ENCODE assay signal across 9 cellular contexts in the genomic region with DNA sequence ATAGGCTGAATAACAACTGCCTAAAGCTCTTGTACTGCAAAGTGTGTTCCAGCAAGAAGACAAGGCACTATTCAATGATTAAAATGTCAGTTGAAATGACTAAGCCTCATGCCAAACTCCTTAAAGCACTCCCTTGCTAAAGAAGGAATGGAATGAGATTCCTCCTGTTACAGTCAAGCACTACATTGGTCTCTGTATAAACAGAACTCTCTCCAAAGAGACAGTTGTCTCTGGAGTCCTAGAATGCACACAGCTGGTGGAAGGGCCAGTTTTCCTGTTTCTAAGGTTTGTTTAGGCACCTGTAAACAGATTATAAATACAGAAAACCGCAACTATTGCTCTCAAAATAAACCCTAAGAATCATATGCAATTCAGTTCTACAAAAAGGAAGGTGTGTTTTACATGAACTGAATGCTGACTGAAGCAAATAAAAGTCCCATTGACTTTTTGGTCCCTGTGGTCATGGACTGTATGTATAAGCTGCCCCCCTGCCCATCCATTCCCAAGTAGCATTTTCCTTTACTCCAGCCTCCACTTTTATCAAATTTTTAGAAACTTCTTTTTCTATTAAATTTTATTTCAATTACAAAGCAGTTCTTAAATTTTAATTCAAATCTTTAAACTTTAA. TPM values are rescaled to one million over a fixed set of nuclear protein-coding genes. Genes with fewer than 3 reads are reported as not detected.
DNase-seq lines count a peak whose midpoint lies in the region; ATAC-seq, FAIRE-seq and TF ChIP-seq lines count a peak whose summit lies in the region.
"Had no signal": no experiment of that assay in that cellular context is flagged by ENCODE, and none has a peak within 500 bp of the region (broad histone marks: within the 10 kb centered on the region; RNA-seq: fewer than 3 reads in every experiment).

No MANE protein-coding gene starts in this region.

- FAIRE-seq in bronchial epithelial cell (lab: Jason Lieb, UNC) (peak; percentile 83), urothelium cell line (lab: Jason Lieb, UNC) (peak; percentile 73)

- intact Hi-C loops in left colon (cut with DNase I, micrococcal nuclease), result no loop called here
- intact Hi-C loops in vagina (cut with DNase I), result no loop called here

- H3K27ac ChIP-seq in vagina, result no peak overlapping the region

- H3K4me1 ChIP-seq in vagina, result no peaks in the 10 kb centered on the region

- H3K36me3 ChIP-seq in bronchial epithelial cell (ENCODE audit: control insufficient read depth, insufficient read depth, low read length), result peaks cover 3% of the 10 kb centered on the region
- no peaks in the 10 kb centered on the region for H3K36me3 ChIP-seq in vagina

- no peak overlapping the region for H3K4me3 ChIP-seq in bronchial epithelial cell (ENCODE audit: low read depth, low read length)
- H3K4me3 ChIP-seq in vagina, result no peak overlapping the region

- DNase-seq in HT1080 (ENCODE audit: low read depth), result peak; percentile 90
- peak; percentile 77 for DNase-seq in bronchial epithelial cell (ENCODE audit: low read depth)
- DNase-seq in left colon, result no peak
- peak; percentile 49 for DNase-seq in urothelium cell line (ENCODE audit: low spot score)
- DNase-seq in amygdala (lab: John Stamatoyannopoulos, UW), result no peak
- no peak for DNase-seq in NCI-H82 treated with DMSO at 0.1 percent for 48 hours (lab: John Stamatoyannopoulos, UW; ENCODE audit: unreplicated experiment)
- DNase-seq in vagina (ENCODE audit: extremely low spot score in 2 of 2), result no peak
- DNase-seq: NCI-H187 treated with DMSO at 0.1 percent for 48 hours, T-helper 9 cell had no signal

- peak; percentile 54 for ATAC-seq in left colon

- H3K27me3 ChIP-seq in bronchial epithelial cell (ENCODE audit: control insufficient read depth, insufficient read depth, low read length) (no peaks in the 10 kb centered on the region), vagina (no peaks in the 10 kb centered on the region)

- TF ChIP-seq CTCF in bronchial epithelial cell (IDR thresholded peaks at IDR 0.05; ENCODE audit: insufficient read depth, low read length, severe bottlenecking), result no peak
- TF ChIP-seq CTCF in vagina (IDR thresholded peaks at IDR 0.05), result no peak

- H3K9me3 ChIP-seq in vagina, result no peaks in the 10 kb centered on the region

- no peak for TF ChIP-seq POLR2A in vagina (IDR thresholded peaks at IDR 0.05)

RNA-seq across cellular contexts. Expression of a gene that starts 47.0 kb away (rescaled TPM):
- total RNA-seq in HT1080 (2014; rRNA removed; shearing (Covaris generic)), result 132 and 140 TPM in 2 replicates
- polyA plus RNA-seq in HT1080 (2015; cell fraction: cytosol; rRNA removed), result 31.8 and 44.7 TPM in 2 replicates
- polyA plus RNA-seq in HT1080 (2015; cell fraction: nucleus; rRNA removed), result 364 and 377 TPM in 2 replicates
- total RNA-seq in bronchial epithelial cell (237 and 301 TPM in 2 replicates), left colon (100 to 1,000 TPM; 291 to 299 TPM), vagina (47.1 TPM)

Comparison
In these comparisons a context has a peak if more than half of its experiments do, and no peak if none do; other contexts are left out.
1. DNase-seq: peak in HT1080 (single experiment), bronchial epithelial cell (single experiment) and urothelium cell line (single experiment); none in left colon (0 of 2), amygdala (0 of 56), NCI-H82 treated with DMSO at 0.1 percent for 48 hours (single experiment) and vagina (0 of 2).